11 cellular contexts compared by ENCODE assay signal in the genomic region with DNA sequence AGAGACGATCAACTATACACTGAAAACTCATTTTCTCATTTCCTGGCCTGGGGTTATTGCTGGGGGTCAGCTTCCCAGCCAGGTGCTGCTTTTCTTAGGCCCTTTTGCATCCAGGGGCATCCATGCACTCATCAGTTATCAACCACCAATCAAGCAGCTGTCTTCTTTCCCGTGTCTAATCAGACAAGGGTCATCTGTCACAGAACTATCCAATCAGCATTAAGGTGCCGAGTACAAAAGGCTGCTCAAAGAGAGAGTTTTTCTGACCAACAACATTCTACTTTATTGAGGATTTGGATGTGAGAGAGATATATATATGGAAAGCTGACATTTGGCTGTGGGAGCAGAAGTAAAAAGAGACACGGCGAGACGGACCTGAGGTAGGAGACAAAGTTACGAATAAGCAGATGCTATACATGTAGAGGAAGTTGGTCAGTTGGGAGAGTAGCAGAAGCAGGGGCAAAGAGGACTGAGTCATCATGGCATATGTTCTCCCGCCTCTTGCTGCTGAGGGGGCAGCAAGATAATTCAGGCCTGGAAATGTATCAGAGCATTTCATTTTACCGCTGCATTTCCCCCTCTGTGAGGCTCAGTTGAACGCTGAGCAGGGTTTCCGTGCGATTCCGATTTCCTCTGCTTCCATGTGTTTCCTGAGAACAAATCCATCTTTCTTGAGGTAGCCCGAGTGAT.
"Had no signal": no experiment of that assay in that cellular context is flagged by ENCODE, and none has a peak within 500 bp of the region (broad histone marks: within the 10 kb centered on the region; RNA-seq: fewer than 3 reads in every experiment).

No MANE protein-coding gene starts in this region.

- H3K36me3 ChIP-seq: colonic mucosa, pancreas, spleen, thoracic aorta had no signal

- DNase-seq: activated CD4-positive, alpha-beta T cell treated with anti-CD3 and anti-CD28 coated beads, Interleukin-2, amount 50 U/mL, for 1 hour; activated CD8-positive, alpha-beta memory T cell treated with anti-CD3 and anti-CD28 coated beads for 24 hours; activated naive CD8-positive, alpha-beta T cell treated with anti-CD3 and anti-CD28 coated beads for 36 hours; amygdala; body of pancreas; central memory CD4-positive, alpha-beta T cell; colonic mucosa; pancreas; spleen; stimulated activated naive CD8-positive, alpha-beta T cell treated with anti-CD3 and anti-CD28 coated beads, Interleukin-15, amount 100 ng/mL, for 72 hours had no signal

- H3K4me1 ChIP-seq: body of pancreas, colonic mucosa, pancreas, spleen had no signal

- H3K4me3 ChIP-seq: body of pancreas, colonic mucosa, pancreas, spleen, thoracic aorta had no signal

- FAIRE-seq: pancreas had no signal

- H3K9me3 ChIP-seq: body of pancreas, colonic mucosa, pancreas, spleen, thoracic aorta had no signal

- H3K27me3 ChIP-seq: body of pancreas, colonic mucosa, pancreas, spleen had no signal

- H3K27ac ChIP-seq: body of pancreas, colonic mucosa, pancreas, spleen, thoracic aorta had no signal
